ENCODE assay signal across 1 cellular context in genomic region chr2:85963747-85964418, GRCh38.
TF ChIP-seq lines count a peak whose summit lies in the region.
"Not testable (repeated sequence)": the region's sequence is repeated elsewhere in the genome, so short reads cannot be mapped to it uniquely, and the experiment has no call there.

No MANE protein-coding gene starts in this region.

TF ChIP-seq in HepG2, 621 proteins besides CTCF, POLR2A, EP300 and RAD21 (continued from another document):
- TF ChIP-seq ZNF281 (CRISPR knock-in tag; IDR thresholded peaks at IDR 0.05; ENCODE audit: borderline replicate concordance): peak; percentile 88
- peak; percentile 52; the same call in 1 of the 2 replicates for TF ChIP-seq ETV5 (CRISPR knock-in tag; IDR thresholded peaks at IDR 0.05; ENCODE audit: borderline replicate concordance)
- peak; percentile 31; the same call in 1 of the 2 replicates for TF ChIP-seq SP5 (CRISPR knock-in tag; IDR thresholded peaks at IDR 0.05; ENCODE audit: borderline replicate concordance, low read depth)
- TF ChIP-seq DMAP1 (CRISPR knock-in tag; IDR thresholded peaks at IDR 0.05): 0 out of 2 replicates have a peak, but pooled peaks have one; percentile 25
- TF ChIP-seq ZNF619 (CRISPR knock-in tag; IDR thresholded peaks at IDR 0.05): 0 out of 2 replicates have a peak, but pooled peaks have one; percentile 39
- peak; percentile 53 for TF ChIP-seq ELF1 (CRISPR knock-in tag; IDR thresholded peaks at IDR 0.05)
- 0 out of 2 replicates have a peak, but pooled peaks have one; percentile 30 for TF ChIP-seq ZNF274 (CRISPR knock-in tag; IDR thresholded peaks at IDR 0.05)
- peak; percentile 80 for TF ChIP-seq ATF3 (CRISPR knock-in tag; IDR thresholded peaks at IDR 0.05)
- peak; percentile 38; the same call in 1 of the 2 replicates for TF ChIP-seq RXRA (CRISPR knock-in tag; IDR thresholded peaks at IDR 0.05)
- peak; percentile 24; the same call in 1 of the 2 replicates for TF ChIP-seq ZNF350 (CRISPR knock-in tag; IDR thresholded peaks at IDR 0.05; ENCODE audit: borderline replicate concordance, low read depth)
- 0 out of 2 replicates have a peak, but pooled peaks have one; percentile 23 for TF ChIP-seq CBX5 (CRISPR knock-in tag; IDR thresholded peaks at IDR 0.05; ENCODE audit: borderline replicate concordance)
- peak; percentile 85 for TF ChIP-seq RARA (CRISPR knock-in tag; IDR thresholded peaks at IDR 0.05)
- TF ChIP-seq FOXA1 (IDR thresholded peaks at IDR 0.05); FOXP1 (IDR thresholded peaks at IDR 0.05); GABPA (IDR thresholded peaks at IDR 0.05; ENCODE audit: low read depth, low read length): not testable (repeated sequence)
- peak; percentile 38; the same call in 1 of the 2 replicates for TF ChIP-seq FOXA1 (CRISPR knock-in tag; IDR thresholded peaks at IDR 0.05)
- peak; percentile 36 to 46; a peak in 2 of 4 replicates for TF ChIP-seq NR2F1 (CRISPR knock-in tag; IDR thresholded peaks at IDR 0.05)
- peak; percentile 18; the same call in 1 of the 2 replicates for TF ChIP-seq FOXA3 (CRISPR knock-in tag; IDR thresholded peaks at IDR 0.05)
- peak; percentile 9; the same call in 1 of the 2 replicates for TF ChIP-seq RXRB (CRISPR knock-in tag; IDR thresholded peaks at IDR 0.05; ENCODE audit: borderline replicate concordance)
- TF ChIP-seq RELA (CRISPR knock-in tag; IDR thresholded peaks at IDR 0.05): peak; percentile 84; the same call in 1 of the 2 replicates
- TF ChIP-seq JUND (CRISPR knock-in tag; IDR thresholded peaks at IDR 0.05): peak; percentile 79
- TF ChIP-seq CBX1 (IDR thresholded peaks at IDR 0.05; ENCODE audit: low read depth): peak; percentile 21
- TF ChIP-seq FOXP1 (CRISPR knock-in tag; IDR thresholded peaks at IDR 0.05): peak; percentile 23; the same call in 1 of the 2 replicates
- TF ChIP-seq SALL1 (CRISPR knock-in tag; IDR thresholded peaks at IDR 0.05): peak; percentile 24; the same call in 1 of the 2 replicates
- peak; percentile 38; the same call in 1 of the 2 replicates for TF ChIP-seq MTA1 (CRISPR knock-in tag; IDR thresholded peaks at IDR 0.05; ENCODE audit: borderline replicate concordance)
- peak; percentile 45 for TF ChIP-seq ZNF687 (CRISPR knock-in tag; IDR thresholded peaks at IDR 0.05)
- TF ChIP-seq GABPA (CRISPR knock-in tag; IDR thresholded peaks at IDR 0.05; ENCODE audit: low read depth): peak; percentile 55
- TF ChIP-seq ZNF12 (CRISPR knock-in tag; IDR thresholded peaks at IDR 0.05): peak; percentile 36; the same call in 1 of the 2 replicates
- TF ChIP-seq ARID5B (CRISPR knock-in tag; IDR thresholded peaks at IDR 0.05): peak; percentile 45; the same call in 1 of the 2 replicates
- TF ChIP-seq JUN (CRISPR knock-in tag; IDR thresholded peaks at IDR 0.05): peak; percentile 20; the same call in 1 of the 2 replicates
